1 cellular context compared by ENCODE assay signal in the genomic region with DNA sequence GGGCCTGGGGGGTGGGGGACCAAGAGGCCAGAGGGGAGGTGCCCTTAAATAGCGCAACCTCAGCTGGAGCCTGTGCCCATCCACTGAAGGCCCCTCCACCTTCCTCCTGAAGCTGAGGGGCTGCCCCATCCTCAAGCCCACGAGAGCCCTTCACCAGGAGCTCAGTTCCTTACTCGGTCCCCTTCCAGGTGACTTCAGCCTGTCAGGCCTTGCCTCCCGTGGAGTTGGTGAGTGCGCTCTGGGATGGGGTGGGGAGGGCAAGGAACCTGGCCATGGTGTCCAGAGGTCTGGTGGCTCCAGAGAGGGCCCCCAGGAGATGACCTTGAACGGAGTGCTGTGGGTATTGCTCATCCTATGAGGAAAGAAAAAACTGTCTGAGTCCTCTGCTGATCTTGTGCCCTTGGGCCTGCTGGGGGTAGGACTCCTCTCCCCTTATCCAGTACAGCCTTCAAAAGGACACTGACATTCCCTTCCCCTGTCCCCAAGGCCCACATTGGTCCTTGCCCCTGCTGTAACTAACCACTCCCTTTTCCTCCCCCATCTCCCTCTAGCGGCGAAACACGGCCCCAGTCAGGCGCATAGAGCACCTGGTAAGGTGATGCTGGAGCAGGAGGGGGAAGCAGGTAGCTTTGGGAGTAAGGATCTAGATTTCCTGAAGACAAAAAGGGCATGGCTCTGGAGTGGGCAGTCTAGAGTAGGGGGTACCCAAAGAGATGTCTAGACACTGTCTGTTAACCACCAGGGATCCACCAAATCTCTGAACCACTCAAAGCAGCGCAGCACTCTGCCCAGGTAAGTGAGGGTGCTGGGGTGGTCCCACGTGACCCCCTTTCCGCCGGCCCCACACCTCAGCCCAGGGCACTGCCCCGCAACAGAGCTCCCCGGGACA.
TF ChIP-seq lines count a peak whose summit lies in the region.

No MANE protein-coding gene starts in this region.

TF ChIP-seq in GM12878, 131 proteins besides CTCF, POLR2A, EP300 and RAD21:
- TF ChIP-seq GATAD2B (conservative IDR thresholded peaks at IDR 0.05; ENCODE audit: low read depth) (0 out of 2 replicates have a peak, but pooled peaks have one; percentile 19), USF1 (IDR thresholded peaks at IDR 0.05; ENCODE audit: borderline replicate concordance, extremely low read length, insufficient read depth, low read depth, low read length) (peak; percentile 66), SIN3A (IDR thresholded peaks at IDR 0.05; ENCODE audit: low read depth, low read length) (0 out of 2 replicates have a peak, but pooled peaks have one; percentile 38), MTA2 (IDR thresholded peaks at IDR 0.05; ENCODE audit: low read depth) (no peak), LARP7 (IDR thresholded peaks at IDR 0.05) (0 out of 2 replicates have a peak, but pooled peaks have one; percentile 3), SMARCA5 (IDR thresholded peaks at IDR 0.05) (peak; percentile 71), RAD51 (IDR thresholded peaks at IDR 0.05) (peak; percentile 53; the same call in 1 of the 2 replicates), IKZF1 (conservative IDR thresholded peaks at IDR 0.05) (0 out of 2 replicates have a peak, but pooled peaks have one; percentile 3), CREM (IDR thresholded peaks at IDR 0.05; ENCODE audit: low read depth) (no peak), NFIC (IDR thresholded peaks at IDR 0.05; ENCODE audit: low read depth, low read length) (no peak)
- TF ChIP-seq, protein P1, sequence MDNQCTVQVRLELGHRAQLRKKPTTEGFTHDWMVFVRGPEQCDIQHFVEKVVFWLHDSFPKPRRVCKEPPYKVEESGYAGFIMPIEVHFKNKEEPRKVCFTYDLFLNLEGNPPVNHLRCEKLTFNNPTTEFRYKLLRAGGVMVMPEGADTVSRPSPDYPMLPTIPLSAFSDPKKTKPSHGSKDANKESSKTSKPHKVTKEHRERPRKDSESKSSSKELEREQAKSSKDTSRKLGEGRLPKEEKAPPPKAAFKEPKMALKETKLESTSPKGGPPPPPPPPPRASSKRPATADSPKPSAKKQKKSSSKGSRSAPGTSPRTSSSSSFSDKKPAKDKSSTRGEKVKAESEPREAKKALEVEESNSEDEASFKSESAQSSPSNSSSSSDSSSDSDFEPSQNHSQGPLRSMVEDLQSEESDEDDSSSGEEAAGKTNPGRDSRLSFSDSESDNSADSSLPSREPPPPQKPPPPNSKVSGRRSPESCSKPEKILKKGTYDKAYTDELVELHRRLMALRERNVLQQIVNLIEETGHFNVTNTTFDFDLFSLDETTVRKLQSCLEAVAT (IDR thresholded peaks at IDR 0.05), result no peak
- TF ChIP-seq, protein P2, sequence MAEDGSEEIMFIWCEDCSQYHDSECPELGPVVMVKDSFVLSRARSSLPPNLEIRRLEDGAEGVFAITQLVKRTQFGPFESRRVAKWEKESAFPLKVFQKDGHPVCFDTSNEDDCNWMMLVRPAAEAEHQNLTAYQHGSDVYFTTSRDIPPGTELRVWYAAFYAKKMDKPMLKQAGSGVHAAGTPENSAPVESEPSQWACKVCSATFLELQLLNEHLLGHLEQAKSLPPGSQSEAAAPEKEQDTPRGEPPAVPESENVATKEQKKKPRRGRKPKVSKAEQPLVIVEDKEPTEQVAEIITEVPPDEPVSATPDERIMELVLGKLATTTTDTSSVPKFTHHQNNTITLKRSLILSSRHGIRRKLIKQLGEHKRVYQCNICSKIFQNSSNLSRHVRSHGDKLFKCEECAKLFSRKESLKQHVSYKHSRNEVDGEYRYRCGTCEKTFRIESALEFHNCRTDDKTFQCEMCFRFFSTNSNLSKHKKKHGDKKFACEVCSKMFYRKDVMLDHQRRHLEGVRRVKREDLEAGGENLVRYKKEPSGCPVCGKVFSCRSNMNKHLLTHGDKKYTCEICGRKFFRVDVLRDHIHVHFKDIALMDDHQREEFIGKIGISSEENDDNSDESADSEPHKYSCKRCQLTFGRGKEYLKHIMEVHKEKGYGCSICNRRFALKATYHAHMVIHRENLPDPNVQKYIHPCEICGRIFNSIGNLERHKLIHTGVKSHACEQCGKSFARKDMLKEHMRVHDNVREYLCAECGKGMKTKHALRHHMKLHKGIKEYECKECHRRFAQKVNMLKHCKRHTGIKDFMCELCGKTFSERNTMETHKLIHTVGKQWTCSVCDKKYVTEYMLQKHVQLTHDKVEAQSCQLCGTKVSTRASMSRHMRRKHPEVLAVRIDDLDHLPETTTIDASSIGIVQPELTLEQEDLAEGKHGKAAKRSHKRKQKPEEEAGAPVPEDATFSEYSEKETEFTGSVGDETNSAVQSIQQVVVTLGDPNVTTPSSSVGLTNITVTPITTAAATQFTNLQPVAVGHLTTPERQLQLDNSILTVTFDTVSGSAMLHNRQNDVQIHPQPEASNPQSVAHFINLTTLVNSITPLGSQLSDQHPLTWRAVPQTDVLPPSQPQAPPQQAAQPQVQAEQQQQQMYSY (CRISPR knock-in tag; IDR thresholded peaks at IDR 0.05), result no peak
